17 cellular contexts compared by ENCODE assay signal in genomic region chr6:33752139-33753015, GRCh38. TPM values are rescaled to one million over a fixed set of nuclear protein-coding genes. Genes with fewer than 3 reads are reported as not detected.
A peak's percentile ranks its signal among the peaks of the same experiment; 100 is the strongest.
DNase-seq lines count a peak whose midpoint lies in the region; ATAC-seq and TF ChIP-seq lines count a peak whose summit lies in the region.
"Had no signal": no experiment of that assay in that cellular context is flagged by ENCODE, and none has a peak within 500 bp of the region (broad histone marks: within the 10 kb centered on the region; RNA-seq: fewer than 3 reads in every experiment).

No MANE protein-coding gene starts in this region.

- H3K36me3 Mint-ChIP-seq in type B pancreatic cell, result no peaks in the 10 kb centered on the region

- H4K20me1 ChIP-seq in BLaER1 treated with 17β-estradiol and CSF1 and Interleukin-3, amounts not matched to agents 10 nM and 100 nM, result no peaks in the 10 kb centered on the region; a peak in 1 of 22 replicates

- POLR2A ChIA-PET in HEK293T (lab: Yijun Ruan, JAX), result interaction anchor here (1.0 kb wide), 1 partner anchor 41 kb away, joined by 3 read pairs; the partner anchor contains the start of gene UQCC2

- H3K4me1 ChIP-seq in BLaER1 treated with 17β-estradiol and CSF1 and Interleukin-3, amounts not matched to agents 10 nM and 100 nM, result peaks cover 22 to 52% (median 45%) of the 10 kb centered on the region in 10 experiments; a peak in 19 of 20 replicates
- no peaks in the 10 kb centered on the region for H3K4me1 ChIP-seq in effector memory CD4-positive, alpha-beta T cell (ENCODE audit: control insufficient read depth, insufficient read depth, low read length, poor library complexity, severe bottlenecking)

- no peak overlapping the region for H3K4me3 ChIP-seq in BLaER1 treated with 17β-estradiol and CSF1 and Interleukin-3, amounts not matched to agents 10 nM and 100 nM
- H3K4me3 ChIP-seq in effector memory CD4-positive, alpha-beta T cell (ENCODE audit: insufficient read depth, low read depth, low read length, poor library complexity, severe bottlenecking), result no peak overlapping the region

- no peaks in the 10 kb centered on the region for H3K27me3 ChIP-seq in BLaER1 treated with 17β-estradiol and CSF1 and Interleukin-3, amounts not matched to agents 10 nM and 100 nM
- H3K27me3 ChIP-seq in effector memory CD4-positive, alpha-beta T cell (replicated peaks; ENCODE audit: control insufficient read depth, insufficient read depth, low read length, poor library complexity, severe bottlenecking), result no peaks in the 10 kb centered on the region

- no peak overlapping the region for H3K27ac Mint-ChIP-seq in type B pancreatic cell

- H3K27me3 Mint-ChIP-seq in type B pancreatic cell, result peaks cover under 1% of the 10 kb centered on the region

- CTCF ChIA-PET in HEK293T (lab: Yijun Ruan, JAX), result no interaction called here

- H3K36me3 ChIP-seq in BLaER1 treated with 17β-estradiol and CSF1 and Interleukin-3, amounts not matched to agents 10 nM and 100 nM, result no peaks in the 10 kb centered on the region
- H3K36me3 ChIP-seq in effector memory CD4-positive, alpha-beta T cell (ENCODE audit: control insufficient read depth, insufficient read depth, low read length), result no peaks in the 10 kb centered on the region

- peak; percentile 60 for ATAC-seq in esophagus mucosa
- ATAC-seq: right cardiac atrium had no signal

- no peak overlapping the region for H3K4me3 Mint-ChIP-seq in type B pancreatic cell

- H3K27ac ChIP-seq in BLaER1 treated with 17β-estradiol and CSF1 and Interleukin-3, amounts not matched to agents 10 nM and 100 nM, result peak overlapping the region in 4 of 11 experiments; percentile 18 to 43 (median 22); a peak in 4 of 22 replicates
- no peak overlapping the region for H3K27ac ChIP-seq in effector memory CD4-positive, alpha-beta T cell (ENCODE audit: insufficient read depth, low read length, poor library complexity, severe bottlenecking)

- peak overlapping the region in 1 of 11 experiments; percentile 11; a peak in 3 of 22 replicates for H3K9ac ChIP-seq in BLaER1 treated with 17β-estradiol and CSF1 and Interleukin-3, amounts not matched to agents 10 nM and 100 nM

- H3K4me2 ChIP-seq in BLaER1 treated with 17β-estradiol and CSF1 and Interleukin-3, amounts not matched to agents 10 nM and 100 nM, result peak overlapping the region; percentile 42 to 74 (median 68); a peak in 21 of 22 replicates

- no peak for TF ChIP-seq CTCF in type B pancreatic cell (conservative IDR thresholded peaks at IDR 0.05)

- peaks cover 27% of the 10 kb centered on the region for H3K4me1 Mint-ChIP-seq in type B pancreatic cell (ENCODE audit: unreplicated experiment)

- DNase-seq in HEK293T (ENCODE audit: extremely low spot score) (no peak), NCI-H510A treated with DMSO at 0.1 percent for 48 hours (lab: John Stamatoyannopoulos, UW) (peak; percentile 97), DMS114 treated with DMSO at 0.1 percent for 48 hours (lab: John Stamatoyannopoulos, UW; ENCODE audit: unreplicated experiment) (no peak), type B pancreatic cell (ENCODE audit: extremely low spot score, unreplicated experiment) (no peak)
- DNase-seq in activated CD8-positive, alpha-beta memory T cell treated with anti-CD3 and anti-CD28 coated beads for 24 hours, result no peak
- DNase-seq in effector memory CD4-positive, alpha-beta T cell, result no peak
- DNase-seq: ACHN; activated CD4-positive, alpha-beta T cell treated with anti-CD3 and anti-CD28 coated beads, Interleukin-2, amount 50 U/mL, for 4 hours; activated gamma-delta T cell treated with Interleukin-2 at 50 U/mL for 16 hours; caudate nucleus; erythroblast; GDM1; midbrain; NK-92 treated with Interleukin-12 subunit alpha and Interleukin-12 subunit beta, amount 100 ng/mL, for 24 hours had no signal

- no peaks in the 10 kb centered on the region for H3K9me3 Mint-ChIP-seq in type B pancreatic cell

- no peaks in the 10 kb centered on the region for H3K9me3 ChIP-seq in BLaER1 treated with 17β-estradiol and CSF1 and Interleukin-3, amounts not matched to agents 10 nM and 100 nM (replicated peaks in 1 of 11)
- H3K9me3 ChIP-seq in effector memory CD4-positive, alpha-beta T cell (ENCODE audit: control insufficient read depth, low read length), result no peaks in the 10 kb centered on the region

TF ChIP-seq in HEK293T, 16 proteins besides CTCF, POLR2A, EP300 and RAD21:
- peak; percentile 56; the same call in 1 of the 2 replicates for TF ChIP-seq PKNOX1 (IDR thresholded peaks at IDR 0.05)
- TF ChIP-seq ELF4 (IDR thresholded peaks at IDR 0.05), result no peak

RNA-seq across cellular contexts. Expression of gene IP6K3, which starts 5.7 kb away (rescaled TPM):
- total RNA-seq in esophagus mucosa, result 0.08 TPM
- total RNA-seq in type B pancreatic cell (ENCODE audit: low replicate concordance), result 0.75 TPM in 1 of 2 replicates, not detected in the other

RNA-seq across cellular contexts. Expression of gene LEMD2, which starts 36.6 kb away (rescaled TPM):
- total RNA-seq in esophagus mucosa (36.4 TPM), type B pancreatic cell (ENCODE audit: low replicate concordance) (58.2 and 64.7 TPM in 2 replicates)

RNA-seq across cellular contexts. Expression of gene UQCC2, which starts 40.9 kb away (rescaled TPM):
- 77.6 TPM for total RNA-seq in esophagus mucosa
- total RNA-seq in type B pancreatic cell (ENCODE audit: low replicate concordance), result 79.5 and 98.8 TPM in 2 replicates

RNA-seq across cellular contexts. Expression of gene MLN, which starts 51.4 kb away (rescaled TPM):
- not detected for total RNA-seq in esophagus mucosa
- 0.65 and 4.6 TPM in 2 replicates for total RNA-seq in type B pancreatic cell (ENCODE audit: low replicate concordance)
- total RNA-seq: right cardiac atrium had no signal
